In the genomic region with DNA sequence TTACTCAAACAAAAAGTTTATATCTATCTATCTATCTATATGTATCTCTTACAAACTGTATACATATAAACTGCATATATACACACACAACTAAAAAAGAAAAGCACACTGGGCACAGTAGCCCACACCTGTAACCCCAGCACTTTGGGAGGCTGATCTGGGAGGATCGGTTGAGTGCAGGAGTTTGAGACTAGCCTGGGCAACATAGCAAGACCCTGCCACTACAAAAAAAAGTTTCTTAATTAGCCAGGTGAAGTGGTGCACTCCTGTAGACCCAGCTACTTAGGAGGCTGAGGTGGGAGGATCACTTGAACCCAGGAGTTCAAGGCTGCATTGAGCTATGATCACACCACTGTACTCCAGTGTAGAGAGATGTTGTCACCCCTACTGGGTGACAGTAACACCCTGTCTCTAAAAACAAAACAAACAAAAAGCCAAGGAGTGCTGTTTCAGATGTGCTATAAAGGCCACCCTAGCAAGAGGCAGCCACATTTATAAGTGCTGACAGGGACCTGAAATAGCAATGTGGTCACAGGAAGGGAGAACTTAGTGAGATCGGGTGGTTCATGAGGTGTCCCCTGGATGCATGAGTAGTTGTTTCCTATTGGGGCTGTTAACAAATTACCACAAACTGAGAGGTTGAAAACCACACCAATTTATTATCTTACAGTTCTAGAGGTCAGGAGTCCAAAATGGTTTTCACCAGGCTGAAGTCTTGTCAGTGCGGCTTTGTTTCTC, we compare ENCODE assay signal across 1 cellular context.
A peak's percentile ranks its signal among the peaks of the same experiment; 100 is the strongest.
TF ChIP-seq lines count a peak whose summit lies in the region.

No MANE protein-coding gene starts in this region.

TF ChIP-seq in GM12878, 131 proteins besides CTCF, POLR2A, EP300 and RAD21 (continues in another document):
- no peak; the same call in 1 of the 2 replicates for TF ChIP-seq STAT3 (IDR thresholded peaks at IDR 0.05; ENCODE audit: low read depth, low read length)
- TF ChIP-seq, protein P1, sequence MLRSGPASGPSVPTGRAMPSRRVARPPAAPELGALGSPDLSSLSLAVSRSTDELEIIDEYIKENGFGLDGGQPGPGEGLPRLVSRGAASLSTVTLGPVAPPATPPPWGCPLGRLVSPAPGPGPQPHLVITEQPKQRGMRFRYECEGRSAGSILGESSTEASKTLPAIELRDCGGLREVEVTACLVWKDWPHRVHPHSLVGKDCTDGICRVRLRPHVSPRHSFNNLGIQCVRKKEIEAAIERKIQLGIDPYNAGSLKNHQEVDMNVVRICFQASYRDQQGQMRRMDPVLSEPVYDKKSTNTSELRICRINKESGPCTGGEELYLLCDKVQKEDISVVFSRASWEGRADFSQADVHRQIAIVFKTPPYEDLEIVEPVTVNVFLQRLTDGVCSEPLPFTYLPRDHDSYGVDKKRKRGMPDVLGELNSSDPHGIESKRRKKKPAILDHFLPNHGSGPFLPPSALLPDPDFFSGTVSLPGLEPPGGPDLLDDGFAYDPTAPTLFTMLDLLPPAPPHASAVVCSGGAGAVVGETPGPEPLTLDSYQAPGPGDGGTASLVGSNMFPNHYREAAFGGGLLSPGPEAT (IDR thresholded peaks at IDR 0.05; ENCODE audit: low read depth) = peak; percentile 92
- peak; percentile 89 for TF ChIP-seq CBX5 (IDR thresholded peaks at IDR 0.05; ENCODE audit: low read depth)
- peak; percentile 87 for TF ChIP-seq NFIC (IDR thresholded peaks at IDR 0.05; ENCODE audit: low read depth, low read length)
- TF ChIP-seq, protein P2, sequence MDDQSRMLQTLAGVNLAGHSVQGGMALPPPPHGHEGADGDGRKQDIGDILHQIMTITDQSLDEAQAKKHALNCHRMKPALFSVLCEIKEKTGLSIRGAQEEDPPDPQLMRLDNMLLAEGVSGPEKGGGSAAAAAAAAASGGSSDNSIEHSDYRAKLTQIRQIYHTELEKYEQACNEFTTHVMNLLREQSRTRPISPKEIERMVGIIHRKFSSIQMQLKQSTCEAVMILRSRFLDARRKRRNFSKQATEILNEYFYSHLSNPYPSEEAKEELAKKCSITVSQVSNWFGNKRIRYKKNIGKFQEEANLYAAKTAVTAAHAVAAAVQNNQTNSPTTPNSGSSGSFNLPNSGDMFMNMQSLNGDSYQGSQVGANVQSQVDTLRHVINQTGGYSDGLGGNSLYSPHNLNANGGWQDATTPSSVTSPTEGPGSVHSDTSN (IDR thresholded peaks at IDR 0.05; ENCODE audit: insufficient replicate concordance, low read depth, low read length) = peak; percentile 71
- peak; percentile 62; the same call in 1 of the 2 replicates for TF ChIP-seq RAD51 (IDR thresholded peaks at IDR 0.05)
- TF ChIP-seq MTA3 (IDR thresholded peaks at IDR 0.05; ENCODE audit: borderline replicate concordance, low read length) = peak; percentile 97; the same call in 1 of the 2 replicates
- peak; percentile 68; the same call in 1 of the 2 replicates for TF ChIP-seq BACH1 (IDR thresholded peaks at IDR 0.05; ENCODE audit: borderline replicate concordance)
- TF ChIP-seq MYB (IDR thresholded peaks at IDR 0.05; ENCODE audit: borderline replicate concordance, low read depth, low read length) = no peak; the same call in 1 of the 2 replicates
- TF ChIP-seq SIN3A (IDR thresholded peaks at IDR 0.05; ENCODE audit: low read depth, low read length) = 0 out of 2 replicates have a peak, but pooled peaks have one; percentile 53
- peak; percentile 50; the same call in 1 of the 2 replicates for TF ChIP-seq GABPA (IDR thresholded peaks at IDR 0.05; ENCODE audit: low read depth)
- TF ChIP-seq ATF7 (IDR thresholded peaks at IDR 0.05; ENCODE audit: low read depth) = peak; percentile 96
- TF ChIP-seq SMARCA5 (IDR thresholded peaks at IDR 0.05) = peak; percentile 99
- TF ChIP-seq, protein P3, sequence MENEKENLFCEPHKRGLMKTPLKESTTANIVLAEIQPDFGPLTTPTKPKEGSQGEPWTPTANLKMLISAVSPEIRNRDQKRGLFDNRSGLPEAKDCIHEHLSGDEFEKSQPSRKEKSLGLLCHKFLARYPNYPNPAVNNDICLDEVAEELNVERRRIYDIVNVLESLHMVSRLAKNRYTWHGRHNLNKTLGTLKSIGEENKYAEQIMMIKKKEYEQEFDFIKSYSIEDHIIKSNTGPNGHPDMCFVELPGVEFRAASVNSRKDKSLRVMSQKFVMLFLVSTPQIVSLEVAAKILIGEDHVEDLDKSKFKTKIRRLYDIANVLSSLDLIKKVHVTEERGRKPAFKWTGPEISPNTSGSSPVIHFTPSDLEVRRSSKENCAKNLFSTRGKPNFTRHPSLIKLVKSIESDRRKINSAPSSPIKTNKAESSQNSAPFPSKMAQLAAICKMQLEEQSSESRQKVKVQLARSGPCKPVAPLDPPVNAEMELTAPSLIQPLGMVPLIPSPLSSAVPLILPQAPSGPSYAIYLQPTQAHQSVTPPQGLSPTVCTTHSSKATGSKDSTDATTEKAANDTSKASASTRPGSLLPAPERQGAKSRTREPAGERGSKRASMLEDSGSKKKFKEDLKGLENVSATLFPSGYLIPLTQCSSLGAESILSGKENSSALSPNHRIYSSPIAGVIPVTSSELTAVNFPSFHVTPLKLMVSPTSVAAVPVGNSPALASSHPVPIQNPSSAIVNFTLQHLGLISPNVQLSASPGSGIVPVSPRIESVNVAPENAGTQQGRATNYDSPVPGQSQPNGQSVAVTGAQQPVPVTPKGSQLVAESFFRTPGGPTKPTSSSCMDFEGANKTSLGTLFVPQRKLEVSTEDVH (IDR thresholded peaks at IDR 0.05; ENCODE audit: low read depth, partially characterized antibody) = peak; percentile 29
- peak in 1 of 2 experiments; percentile 74; a peak in 2 of 4 replicates for TF ChIP-seq ETV6 (conservative IDR thresholded peaks at IDR 0.05 in 1 of 2, IDR thresholded peaks at IDR 0.05 in 1 of 2; ENCODE audit: borderline replicate concordance in 1 of 2, low read depth in 1 of 2)
- TF ChIP-seq IRF4 (IDR thresholded peaks at IDR 0.05; ENCODE audit: low read depth, low read length) = peak; percentile 64; the same call in 1 of the 2 replicates
- TF ChIP-seq CREM (IDR thresholded peaks at IDR 0.05; ENCODE audit: low read depth) = peak; percentile 66
- TF ChIP-seq BCL11A (IDR thresholded peaks at IDR 0.05; ENCODE audit: low read depth, low read length) = peak; percentile 92
- TF ChIP-seq NFXL1 (IDR thresholded peaks at IDR 0.05; ENCODE audit: borderline replicate concordance) = peak; percentile 80; the same call in 1 of the 2 replicates
- TF ChIP-seq, protein P4, sequence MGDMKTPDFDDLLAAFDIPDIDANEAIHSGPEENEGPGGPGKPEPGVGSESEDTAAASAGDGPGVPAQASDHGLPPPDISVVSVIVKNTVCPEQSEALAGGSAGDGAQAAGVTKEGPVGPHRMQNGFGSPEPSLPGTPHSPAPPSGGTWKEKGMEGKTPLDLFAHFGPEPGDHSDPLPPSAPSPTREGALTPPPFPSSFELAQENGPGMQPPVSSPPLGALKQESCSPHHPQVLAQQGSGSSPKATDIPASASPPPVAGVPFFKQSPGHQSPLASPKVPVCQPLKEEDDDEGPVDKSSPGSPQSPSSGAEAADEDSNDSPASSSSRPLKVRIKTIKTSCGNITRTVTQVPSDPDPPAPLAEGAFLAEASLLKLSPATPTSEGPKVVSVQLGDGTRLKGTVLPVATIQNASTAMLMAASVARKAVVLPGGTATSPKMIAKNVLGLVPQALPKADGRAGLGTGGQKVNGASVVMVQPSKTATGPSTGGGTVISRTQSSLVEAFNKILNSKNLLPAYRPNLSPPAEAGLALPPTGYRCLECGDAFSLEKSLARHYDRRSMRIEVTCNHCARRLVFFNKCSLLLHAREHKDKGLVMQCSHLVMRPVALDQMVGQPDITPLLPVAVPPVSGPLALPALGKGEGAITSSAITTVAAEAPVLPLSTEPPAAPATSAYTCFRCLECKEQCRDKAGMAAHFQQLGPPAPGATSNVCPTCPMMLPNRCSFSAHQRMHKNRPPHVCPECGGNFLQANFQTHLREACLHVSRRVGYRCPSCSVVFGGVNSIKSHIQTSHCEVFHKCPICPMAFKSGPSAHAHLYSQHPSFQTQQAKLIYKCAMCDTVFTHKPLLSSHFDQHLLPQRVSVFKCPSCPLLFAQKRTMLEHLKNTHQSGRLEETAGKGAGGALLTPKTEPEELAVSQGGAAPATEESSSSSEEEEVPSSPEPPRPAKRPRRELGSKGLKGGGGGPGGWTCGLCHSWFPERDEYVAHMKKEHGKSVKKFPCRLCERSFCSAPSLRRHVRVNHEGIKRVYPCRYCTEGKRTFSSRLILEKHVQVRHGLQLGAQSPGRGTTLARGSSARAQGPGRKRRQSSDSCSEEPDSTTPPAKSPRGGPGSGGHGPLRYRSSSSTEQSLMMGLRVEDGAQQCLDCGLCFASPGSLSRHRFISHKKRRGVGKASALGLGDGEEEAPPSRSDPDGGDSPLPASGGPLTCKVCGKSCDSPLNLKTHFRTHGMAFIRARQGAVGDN (IDR thresholded peaks at IDR 0.05) = peak; percentile 39; the same call in 1 of the 2 replicates
- peak; percentile 95 for TF ChIP-seq IKZF1 (conservative IDR thresholded peaks at IDR 0.05)
- TF ChIP-seq MXI1 (IDR thresholded peaks at IDR 0.05; ENCODE audit: low read depth, low read length) = peak; percentile 45; the same call in 1 of the 2 replicates
- TF ChIP-seq FOXM1 (IDR thresholded peaks at IDR 0.05; ENCODE audit: low read depth, low read length) = peak; percentile 87
- TF ChIP-seq, protein P5, sequence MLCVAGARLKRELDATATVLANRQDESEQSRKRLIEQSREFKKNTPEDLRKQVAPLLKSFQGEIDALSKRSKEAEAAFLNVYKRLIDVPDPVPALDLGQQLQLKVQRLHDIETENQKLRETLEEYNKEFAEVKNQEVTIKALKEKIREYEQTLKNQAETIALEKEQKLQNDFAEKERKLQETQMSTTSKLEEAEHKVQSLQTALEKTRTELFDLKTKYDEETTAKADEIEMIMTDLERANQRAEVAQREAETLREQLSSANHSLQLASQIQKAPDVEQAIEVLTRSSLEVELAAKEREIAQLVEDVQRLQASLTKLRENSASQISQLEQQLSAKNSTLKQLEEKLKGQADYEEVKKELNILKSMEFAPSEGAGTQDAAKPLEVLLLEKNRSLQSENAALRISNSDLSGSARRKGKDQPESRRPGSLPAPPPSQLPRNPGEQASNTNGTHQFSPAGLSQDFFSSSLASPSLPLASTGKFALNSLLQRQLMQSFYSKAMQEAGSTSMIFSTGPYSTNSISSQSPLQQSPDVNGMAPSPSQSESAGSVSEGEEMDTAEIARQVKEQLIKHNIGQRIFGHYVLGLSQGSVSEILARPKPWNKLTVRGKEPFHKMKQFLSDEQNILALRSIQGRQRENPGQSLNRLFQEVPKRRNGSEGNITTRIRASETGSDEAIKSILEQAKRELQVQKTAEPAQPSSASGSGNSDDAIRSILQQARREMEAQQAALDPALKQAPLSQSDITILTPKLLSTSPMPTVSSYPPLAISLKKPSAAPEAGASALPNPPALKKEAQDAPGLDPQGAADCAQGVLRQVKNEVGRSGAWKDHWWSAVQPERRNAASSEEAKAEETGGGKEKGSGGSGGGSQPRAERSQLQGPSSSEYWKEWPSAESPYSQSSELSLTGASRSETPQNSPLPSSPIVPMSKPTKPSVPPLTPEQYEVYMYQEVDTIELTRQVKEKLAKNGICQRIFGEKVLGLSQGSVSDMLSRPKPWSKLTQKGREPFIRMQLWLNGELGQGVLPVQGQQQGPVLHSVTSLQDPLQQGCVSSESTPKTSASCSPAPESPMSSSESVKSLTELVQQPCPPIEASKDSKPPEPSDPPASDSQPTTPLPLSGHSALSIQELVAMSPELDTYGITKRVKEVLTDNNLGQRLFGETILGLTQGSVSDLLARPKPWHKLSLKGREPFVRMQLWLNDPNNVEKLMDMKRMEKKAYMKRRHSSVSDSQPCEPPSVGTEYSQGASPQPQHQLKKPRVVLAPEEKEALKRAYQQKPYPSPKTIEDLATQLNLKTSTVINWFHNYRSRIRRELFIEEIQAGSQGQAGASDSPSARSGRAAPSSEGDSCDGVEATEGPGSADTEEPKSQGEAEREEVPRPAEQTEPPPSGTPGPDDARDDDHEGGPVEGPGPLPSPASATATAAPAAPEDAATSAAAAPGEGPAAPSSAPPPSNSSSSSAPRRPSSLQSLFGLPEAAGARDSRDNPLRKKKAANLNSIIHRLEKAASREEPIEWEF (IDR thresholded peaks at IDR 0.05; ENCODE audit: insufficient replicate concordance, low read depth, low read length) = no peak
- TF ChIP-seq, protein P6, sequence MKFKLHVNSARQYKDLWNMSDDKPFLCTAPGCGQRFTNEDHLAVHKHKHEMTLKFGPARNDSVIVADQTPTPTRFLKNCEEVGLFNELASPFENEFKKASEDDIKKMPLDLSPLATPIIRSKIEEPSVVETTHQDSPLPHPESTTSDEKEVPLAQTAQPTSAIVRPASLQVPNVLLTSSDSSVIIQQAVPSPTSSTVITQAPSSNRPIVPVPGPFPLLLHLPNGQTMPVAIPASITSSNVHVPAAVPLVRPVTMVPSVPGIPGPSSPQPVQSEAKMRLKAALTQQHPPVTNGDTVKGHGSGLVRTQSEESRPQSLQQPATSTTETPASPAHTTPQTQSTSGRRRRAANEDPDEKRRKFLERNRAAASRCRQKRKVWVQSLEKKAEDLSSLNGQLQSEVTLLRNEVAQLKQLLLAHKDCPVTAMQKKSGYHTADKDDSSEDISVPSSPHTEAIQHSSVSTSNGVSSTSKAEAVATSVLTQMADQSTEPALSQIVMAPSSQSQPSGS (IDR thresholded peaks at IDR 0.05; ENCODE audit: low read length) = peak; percentile 89
- TF ChIP-seq CREB1 (IDR thresholded peaks at IDR 0.05; ENCODE audit: low read depth) = peak; percentile 67
- TF ChIP-seq, protein P7, sequence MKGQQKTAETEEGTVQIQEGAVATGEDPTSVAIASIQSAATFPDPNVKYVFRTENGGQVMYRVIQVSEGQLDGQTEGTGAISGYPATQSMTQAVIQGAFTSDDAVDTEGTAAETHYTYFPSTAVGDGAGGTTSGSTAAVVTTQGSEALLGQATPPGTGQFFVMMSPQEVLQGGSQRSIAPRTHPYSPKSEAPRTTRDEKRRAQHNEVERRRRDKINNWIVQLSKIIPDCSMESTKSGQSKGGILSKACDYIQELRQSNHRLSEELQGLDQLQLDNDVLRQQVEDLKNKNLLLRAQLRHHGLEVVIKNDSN (IDR thresholded peaks at IDR 0.05; ENCODE audit: borderline replicate concordance, extremely low read length, insufficient read depth, low read depth, low read length) = peak; percentile 3
- 0 out of 2 replicates have a peak, but pooled peaks have one; percentile 41 for TF ChIP-seq ZSCAN29 (IDR thresholded peaks at IDR 0.05)
- TF ChIP-seq, protein P8, sequence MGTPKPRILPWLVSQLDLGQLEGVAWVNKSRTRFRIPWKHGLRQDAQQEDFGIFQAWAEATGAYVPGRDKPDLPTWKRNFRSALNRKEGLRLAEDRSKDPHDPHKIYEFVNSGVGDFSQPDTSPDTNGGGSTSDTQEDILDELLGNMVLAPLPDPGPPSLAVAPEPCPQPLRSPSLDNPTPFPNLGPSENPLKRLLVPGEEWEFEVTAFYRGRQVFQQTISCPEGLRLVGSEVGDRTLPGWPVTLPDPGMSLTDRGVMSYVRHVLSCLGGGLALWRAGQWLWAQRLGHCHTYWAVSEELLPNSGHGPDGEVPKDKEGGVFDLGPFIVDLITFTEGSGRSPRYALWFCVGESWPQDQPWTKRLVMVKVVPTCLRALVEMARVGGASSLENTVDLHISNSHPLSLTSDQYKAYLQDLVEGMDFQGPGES (IDR thresholded peaks at IDR 0.05) = no peak
- peak; percentile 93 for TF ChIP-seq NR2F1 (conservative IDR thresholded peaks at IDR 0.05)
- TF ChIP-seq BHLHE40 (IDR thresholded peaks at IDR 0.05; ENCODE audit: borderline replicate concordance in 1 of 2, low read depth in 2 of 2, low read length in 1 of 2) = peak; percentile 83
- peak; percentile 30 for TF ChIP-seq SP1 (IDR thresholded peaks at IDR 0.05; ENCODE audit: low read depth, low read length)
- no peak for TF ChIP-seq CHD1 (IDR thresholded peaks at IDR 0.05; ENCODE audit: low read depth, low read length)
- peak; percentile 73; the same call in 1 of the 2 replicates for TF ChIP-seq BMI1 (IDR thresholded peaks at IDR 0.05; ENCODE audit: borderline replicate concordance)
